8 cellular contexts compared by ENCODE assay signal in genomic region chr1:52602328-52603300, GRCh38. TPM values are rescaled to one million over a fixed set of nuclear protein-coding genes. Genes with fewer than 3 reads are reported as not detected.
DNase-seq lines count a peak whose midpoint lies in the region; ATAC-seq and TF ChIP-seq lines count a peak whose summit lies in the region.

Gene GPX7 (plus strand): TSS chr1:52602371. CDS start chr1:52602410, 39 bp downstream.

- TF ChIP-seq CTCF in AG09309 (IDR thresholded peaks at IDR 0.05; ENCODE audit: control insufficient read depth, insufficient read depth, low read depth, low read length, missing control alignments) (no peak), activated B cell treated with CpG ODN at 0.5 μM for 24 hours (IDR thresholded peaks at IDR 0.05) (no peak), cardiac fibroblast (IDR thresholded peaks at IDR 0.05; ENCODE audit: low read depth, low read length) (no peak)

- POLR2A ChIA-PET in activated B cell treated with CpG ODN at 0.5 μM for 24 hours (lab: Charles Lee), result interaction anchor here (0.5 to 4.0 kb wide), 13 partner anchors 9 to 71 kb away, joined by 3 to 45 read pairs (median 6); partner anchors contain the start of genes SHISAL2A and TUT4

- ATAC-seq in HG02798 (IDR thresholded peaks at IDR 0.05; ENCODE audit: poor library complexity, unreplicated experiment), result peak; percentile 38
- ATAC-seq in activated B cell treated with CpG ODN at 0.5 μM for 24 hours (ENCODE audit: low read depth), result peak; percentile 75
- no peak for ATAC-seq in HG03039 (IDR thresholded peaks at IDR 0.05; ENCODE audit: unreplicated experiment)
- no peak for ATAC-seq in HG03354 (IDR thresholded peaks at IDR 0.05; ENCODE audit: poor library complexity, severe bottlenecking, unreplicated experiment)

- intact Hi-C loops in activated B cell treated with CpG ODN at 0.5 μM for 24 hours (cut with micrococcal nuclease), result loop anchor here (1.0 to 5.0 kb wide), 4 partner anchors 9 to 56 kb away; no protein-coding TSS in a partner anchor

- CTCF ChIA-PET in activated B cell treated with CpG ODN at 0.5 μM for 24 hours (lab: Charles Lee), result no interaction called here

- peaks cover 21% of the 10 kb centered on the region for H3K36me3 Mint-ChIP-seq in activated B cell treated with CpG ODN at 0.5 μM for 24 hours (ENCODE audit: low read depth)

- DNase-seq in AG09309 (ENCODE audit: low read depth) (peak; percentile 13), activated B cell treated with CpG ODN at 0.5 μM for 24 hours (peak; percentile 57), cardiac fibroblast (ENCODE audit: low read depth in 2 of 2) (peak; percentile 56 to 66), islet precursor cell (peak; percentile 75)
- DNase-seq in stimulated activated CD4-positive, alpha-beta T cell treated with anti-CD3 and anti-CD28 coated beads, Interleukin-12 subunit alpha, Interleukin-12 subunit beta, amount 100 ng/mL, for 24 hours (ENCODE audit: low read depth in 2 of 2), result peak; percentile 24 to 49

- H3K4me3 ChIP-seq in AG09309 (ENCODE audit: control insufficient read depth, low read depth, low read length) (peak within 1 kb of the TSS; percentile 60), cardiac fibroblast (replicated peaks in 1 of 2; ENCODE audit: low read depth in 2 of 2, low read length in 2 of 2) (peak within 1 kb of the TSS; percentile 28 to 50)

- peaks cover 57% of the 10 kb centered on the region for H3K4me1 Mint-ChIP-seq in activated B cell treated with CpG ODN at 0.5 μM for 24 hours

- no peaks in the 10 kb centered on the region for H3K9me3 Mint-ChIP-seq in activated B cell treated with CpG ODN at 0.5 μM for 24 hours

- H3K27ac Mint-ChIP-seq in activated B cell treated with CpG ODN at 0.5 μM for 24 hours, result peak within 1 kb of the TSS; percentile 84

- peak within 1 kb of the TSS; percentile 84 for H3K4me3 Mint-ChIP-seq in activated B cell treated with CpG ODN at 0.5 μM for 24 hours

- H3K27me3 Mint-ChIP-seq in activated B cell treated with CpG ODN at 0.5 μM for 24 hours, result no peaks in the 10 kb centered on the region

RNA-seq across cellular contexts. Expression of gene GPX7, which starts in this region (rescaled TPM):
- 20.9 and 22.4 TPM in 2 replicates for total RNA-seq in activated B cell treated with CpG ODN at 0.5 μM for 24 hours

Comparison
In these comparisons a context has a peak if more than half of its experiments do, and no peak if none do; other contexts are left out.
1. DNase-seq: peak in every context shown above with its lines; median percentile 75 in islet precursor cell; 61 in cardiac fibroblast; 57 in activated B cell treated with CpG ODN at 0.5 μM for 24 hours; 36 in stimulated activated CD4-positive, alpha-beta T cell treated with anti-CD3 and anti-CD28 coated beads, Interleukin-12 subunit alpha, Interleukin-12 subunit beta, amount 100 ng/mL, for 24 hours; 13 in AG09309.
2. ATAC-seq: peak in HG02798 (single experiment) and activated B cell treated with CpG ODN at 0.5 μM for 24 hours (single experiment); none in HG03039 (single experiment) and HG03354 (single experiment).